ENCODE assay signal across 1 cellular context in the genomic region with DNA sequence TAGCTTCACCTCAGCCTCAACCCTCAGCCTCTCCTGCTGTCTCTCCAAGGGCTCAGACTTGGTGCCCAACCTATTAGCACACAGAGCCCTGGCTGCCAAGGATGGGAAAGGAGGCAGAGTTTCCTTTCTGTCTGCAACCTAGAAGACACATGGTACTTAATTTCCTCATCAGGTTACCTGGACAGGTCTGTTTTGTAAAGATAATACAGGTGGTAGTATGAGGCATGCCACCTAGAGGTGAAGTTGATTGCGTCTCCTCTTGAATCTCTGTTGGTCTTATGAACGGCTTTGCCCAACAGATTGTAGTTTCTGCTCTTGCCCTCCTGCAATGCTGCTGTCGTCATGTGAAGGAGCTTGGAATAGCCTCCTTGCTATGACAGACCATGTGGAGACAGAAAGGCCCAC.
A peak's percentile ranks its signal among the peaks of the same experiment; 100 is the strongest.
TF ChIP-seq lines count a peak whose summit lies in the region.

No MANE protein-coding gene starts in this region.

TF ChIP-seq in HepG2, 621 proteins besides CTCF, POLR2A, EP300 and RAD21 (continued from another document and continues in another):
- TF ChIP-seq, protein P1, sequence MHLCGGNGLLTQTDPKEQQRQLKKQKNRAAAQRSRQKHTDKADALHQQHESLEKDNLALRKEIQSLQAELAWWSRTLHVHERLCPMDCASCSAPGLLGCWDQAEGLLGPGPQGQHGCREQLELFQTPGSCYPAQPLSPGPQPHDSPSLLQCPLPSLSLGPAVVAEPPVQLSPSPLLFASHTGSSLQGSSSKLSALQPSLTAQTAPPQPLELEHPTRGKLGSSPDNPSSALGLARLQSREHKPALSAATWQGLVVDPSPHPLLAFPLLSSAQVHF (CRISPR knock-in tag; IDR thresholded peaks at IDR 0.05): no peak
- TF ChIP-seq POLR2AphosphoS2 (IDR thresholded peaks at IDR 0.05; ENCODE audit: low read depth, low read length) (no peak), MIER2 (CRISPR knock-in tag; IDR thresholded peaks at IDR 0.05) (no peak), ZNF605 (CRISPR knock-in tag; IDR thresholded peaks at IDR 0.05) (no peak), STAG1 (CRISPR knock-in tag; IDR thresholded peaks at IDR 0.05) (peak; percentile 79), ZNF850 (CRISPR knock-in tag; conservative IDR thresholded peaks at IDR 0.05) (no peak), ZNF510 (CRISPR knock-in tag; IDR thresholded peaks at IDR 0.05; ENCODE audit: low read depth) (no peak), ZNF558 (CRISPR knock-in tag; IDR thresholded peaks at IDR 0.05; ENCODE audit: borderline replicate concordance) (no peak), ZNF792 (CRISPR knock-in tag; IDR thresholded peaks at IDR 0.05) (peak; percentile 44; the same call in 1 of the 2 replicates), IRX3 (CRISPR knock-in tag; IDR thresholded peaks at IDR 0.05; ENCODE audit: borderline replicate concordance, low read depth) (no peak), RBM22 (optimal IDR thresholded peaks at IDR 0.05; ENCODE audit: low read length) (no peak), FOXJ3 (CRISPR knock-in tag; IDR thresholded peaks at IDR 0.05; ENCODE audit: borderline replicate concordance) (no peak), SATB2 (CRISPR knock-in tag; IDR thresholded peaks at IDR 0.05) (no peak), ZFP36L2 (CRISPR knock-in tag; IDR thresholded peaks at IDR 0.05) (no peak), CBX5 (CRISPR knock-in tag; IDR thresholded peaks at IDR 0.05; ENCODE audit: borderline replicate concordance) (0 out of 2 replicates have a peak, but pooled peaks have one; percentile 46), SYNCRIP (IDR thresholded peaks at IDR 0.05; ENCODE audit: insufficient read depth, low read depth, low read length) (no peak), KLF16 (CRISPR knock-in tag; IDR thresholded peaks at IDR 0.05) (no peak), CEBPG (CRISPR knock-in tag; IDR thresholded peaks at IDR 0.05) (0 out of 2 replicates have a peak, but pooled peaks have one; percentile 25), ISL2 (CRISPR knock-in tag; IDR thresholded peaks at IDR 0.05) (no peak), JUNB (CRISPR knock-in tag; IDR thresholded peaks at IDR 0.05; ENCODE audit: borderline replicate concordance) (no peak), JUND (CRISPR knock-in tag; IDR thresholded peaks at IDR 0.05) (no peak), ZNF674 (CRISPR knock-in tag; IDR thresholded peaks at IDR 0.05; ENCODE audit: low read depth) (no peak), ELF3 (CRISPR knock-in tag; IDR thresholded peaks at IDR 0.05) (0 out of 2 replicates have a peak, but pooled peaks have one; percentile 28), ZFP41 (CRISPR knock-in tag; IDR thresholded peaks at IDR 0.05; ENCODE audit: borderline replicate concordance) (no peak), MXD4 (CRISPR knock-in tag; IDR thresholded peaks at IDR 0.05) (no peak), ATF7 (IDR thresholded peaks at IDR 0.05) (no peak), ATF7 (CRISPR knock-in tag; IDR thresholded peaks at IDR 0.05) (no peak), ZKSCAN1 (IDR thresholded peaks at IDR 0.05; ENCODE audit: low read length) (no peak), SP4 (CRISPR knock-in tag; IDR thresholded peaks at IDR 0.05) (no peak), ZNF564 (CRISPR knock-in tag; IDR thresholded peaks at IDR 0.05) (no peak), NR3C1 (CRISPR knock-in tag; IDR thresholded peaks at IDR 0.05) (no peak), MIXL1 (CRISPR knock-in tag; IDR thresholded peaks at IDR 0.05) (peak; percentile 54; the same call in 1 of the 2 replicates), ZNF180 (CRISPR knock-in tag; IDR thresholded peaks at IDR 0.05; ENCODE audit: borderline replicate concordance, low read depth) (no peak), SP140L (CRISPR knock-in tag; IDR thresholded peaks at IDR 0.05; ENCODE audit: borderline replicate concordance) (no peak), TSC22D2 (CRISPR knock-in tag; IDR thresholded peaks at IDR 0.05; ENCODE audit: borderline replicate concordance) (no peak), ZNF644 (CRISPR knock-in tag; IDR thresholded peaks at IDR 0.05; ENCODE audit: low read depth) (peak; percentile 58; the same call in 1 of the 2 replicates), ZNF468 (CRISPR knock-in tag; IDR thresholded peaks at IDR 0.05) (no peak), HNF4A (CRISPR knock-in tag; IDR thresholded peaks at IDR 0.05) (no peak), HMG20A (CRISPR knock-in tag; IDR thresholded peaks at IDR 0.05; ENCODE audit: borderline replicate concordance) (no peak), PPARG (CRISPR knock-in tag; conservative IDR thresholded peaks at IDR 0.05) (no peak), SMAD1 (CRISPR knock-in tag; IDR thresholded peaks at IDR 0.05; ENCODE audit: borderline replicate concordance, low read depth) (no peak), ETV5 (CRISPR knock-in tag; IDR thresholded peaks at IDR 0.05; ENCODE audit: borderline replicate concordance) (no peak), YEATS2 (CRISPR knock-in tag; IDR thresholded peaks at IDR 0.05; ENCODE audit: borderline replicate concordance) (no peak), ZNF317 (CRISPR knock-in tag; IDR thresholded peaks at IDR 0.05) (no peak), NFYC (CRISPR knock-in tag; IDR thresholded peaks at IDR 0.05) (no peak)
- TF ChIP-seq, protein P2, sequence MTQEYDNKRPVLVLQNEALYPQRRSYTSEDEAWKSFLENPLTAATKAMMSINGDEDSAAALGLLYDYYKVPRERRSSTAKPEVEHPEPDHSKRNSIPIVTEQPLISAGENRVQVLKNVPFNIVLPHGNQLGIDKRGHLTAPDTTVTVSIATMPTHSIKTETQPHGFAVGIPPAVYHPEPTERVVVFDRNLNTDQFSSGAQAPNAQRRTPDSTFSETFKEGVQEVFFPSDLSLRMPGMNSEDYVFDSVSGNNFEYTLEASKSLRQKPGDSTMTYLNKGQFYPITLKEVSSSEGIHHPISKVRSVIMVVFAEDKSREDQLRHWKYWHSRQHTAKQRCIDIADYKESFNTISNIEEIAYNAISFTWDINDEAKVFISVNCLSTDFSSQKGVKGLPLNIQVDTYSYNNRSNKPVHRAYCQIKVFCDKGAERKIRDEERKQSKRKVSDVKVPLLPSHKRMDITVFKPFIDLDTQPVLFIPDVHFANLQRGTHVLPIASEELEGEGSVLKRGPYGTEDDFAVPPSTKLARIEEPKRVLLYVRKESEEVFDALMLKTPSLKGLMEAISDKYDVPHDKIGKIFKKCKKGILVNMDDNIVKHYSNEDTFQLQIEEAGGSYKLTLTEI (CRISPR knock-in tag; conservative IDR thresholded peaks at IDR 0.05): no peak
- TF ChIP-seq, protein P3, sequence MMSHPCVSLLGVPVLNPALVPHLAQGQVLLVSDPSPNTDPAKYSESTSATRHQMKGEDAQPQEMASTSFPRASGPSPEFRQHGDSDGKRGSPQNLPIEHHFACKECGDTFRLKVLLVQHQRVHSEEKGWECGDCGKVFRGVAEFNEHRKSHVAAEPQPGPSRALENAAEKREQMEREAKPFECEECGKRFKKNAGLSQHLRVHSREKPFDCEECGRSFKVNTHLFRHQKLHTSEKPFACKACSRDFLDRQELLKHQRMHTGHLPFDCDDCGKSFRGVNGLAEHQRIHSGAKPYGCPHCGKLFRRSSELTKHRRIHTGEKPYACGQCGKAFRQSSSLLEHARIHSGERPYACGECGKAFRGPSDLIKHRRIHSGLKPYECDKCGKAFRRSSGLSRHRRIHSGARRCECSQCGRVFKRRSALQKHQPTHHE (CRISPR knock-in tag; IDR thresholded peaks at IDR 0.05; ENCODE audit: borderline replicate concordance): no peak
- TF ChIP-seq, protein P4, sequence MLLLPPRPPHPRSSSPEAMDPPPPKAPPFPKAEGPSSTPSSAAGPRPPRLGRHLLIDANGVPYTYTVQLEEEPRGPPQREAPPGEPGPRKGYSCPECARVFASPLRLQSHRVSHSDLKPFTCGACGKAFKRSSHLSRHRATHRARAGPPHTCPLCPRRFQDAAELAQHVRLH (CRISPR knock-in tag; IDR thresholded peaks at IDR 0.05; ENCODE audit: borderline replicate concordance, low read depth): peak; percentile 54; the same call in 1 of the 2 replicates
- TF ChIP-seq, protein P5, sequence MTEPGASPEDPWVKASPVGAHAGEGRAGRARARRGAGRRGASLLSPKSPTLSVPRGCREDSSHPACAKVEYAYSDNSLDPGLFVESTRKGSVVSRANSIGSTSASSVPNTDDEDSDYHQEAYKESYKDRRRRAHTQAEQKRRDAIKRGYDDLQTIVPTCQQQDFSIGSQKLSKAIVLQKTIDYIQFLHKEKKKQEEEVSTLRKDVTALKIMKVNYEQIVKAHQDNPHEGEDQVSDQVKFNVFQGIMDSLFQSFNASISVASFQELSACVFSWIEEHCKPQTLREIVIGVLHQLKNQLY (CRISPR knock-in tag; IDR thresholded peaks at IDR 0.05): no peak
- TF ChIP-seq, protein P6, sequence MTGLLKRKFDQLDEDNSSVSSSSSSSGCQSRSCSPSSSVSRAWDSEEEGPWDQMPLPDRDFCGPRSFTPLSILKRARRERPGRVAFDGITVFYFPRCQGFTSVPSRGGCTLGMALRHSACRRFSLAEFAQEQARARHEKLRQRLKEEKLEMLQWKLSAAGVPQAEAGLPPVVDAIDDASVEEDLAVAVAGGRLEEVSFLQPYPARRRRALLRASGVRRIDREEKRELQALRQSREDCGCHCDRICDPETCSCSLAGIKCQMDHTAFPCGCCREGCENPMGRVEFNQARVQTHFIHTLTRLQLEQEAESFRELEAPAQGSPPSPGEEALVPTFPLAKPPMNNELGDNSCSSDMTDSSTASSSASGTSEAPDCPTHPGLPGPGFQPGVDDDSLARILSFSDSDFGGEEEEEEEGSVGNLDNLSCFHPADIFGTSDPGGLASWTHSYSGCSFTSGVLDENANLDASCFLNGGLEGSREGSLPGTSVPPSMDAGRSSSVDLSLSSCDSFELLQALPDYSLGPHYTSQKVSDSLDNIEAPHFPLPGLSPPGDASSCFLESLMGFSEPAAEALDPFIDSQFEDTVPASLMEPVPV (CRISPR knock-in tag; IDR thresholded peaks at IDR 0.05): no peak
- TF ChIP-seq, protein P7, sequence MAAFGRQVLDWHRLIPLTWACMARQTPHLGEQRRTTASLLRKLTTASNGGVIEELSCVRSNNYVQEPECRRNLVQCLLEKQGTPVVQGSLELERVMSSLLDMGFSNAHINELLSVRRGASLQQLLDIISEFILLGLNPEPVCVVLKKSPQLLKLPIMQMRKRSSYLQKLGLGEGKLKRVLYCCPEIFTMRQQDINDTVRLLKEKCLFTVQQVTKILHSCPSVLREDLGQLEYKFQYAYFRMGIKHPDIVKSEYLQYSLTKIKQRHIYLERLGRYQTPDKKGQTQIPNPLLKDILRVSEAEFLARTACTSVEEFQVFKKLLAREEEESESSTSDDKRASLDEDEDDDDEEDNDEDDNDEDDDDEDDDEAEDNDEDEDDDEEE (CRISPR knock-in tag; IDR thresholded peaks at IDR 0.05): no peak
- TF ChIP-seq, protein P8, sequence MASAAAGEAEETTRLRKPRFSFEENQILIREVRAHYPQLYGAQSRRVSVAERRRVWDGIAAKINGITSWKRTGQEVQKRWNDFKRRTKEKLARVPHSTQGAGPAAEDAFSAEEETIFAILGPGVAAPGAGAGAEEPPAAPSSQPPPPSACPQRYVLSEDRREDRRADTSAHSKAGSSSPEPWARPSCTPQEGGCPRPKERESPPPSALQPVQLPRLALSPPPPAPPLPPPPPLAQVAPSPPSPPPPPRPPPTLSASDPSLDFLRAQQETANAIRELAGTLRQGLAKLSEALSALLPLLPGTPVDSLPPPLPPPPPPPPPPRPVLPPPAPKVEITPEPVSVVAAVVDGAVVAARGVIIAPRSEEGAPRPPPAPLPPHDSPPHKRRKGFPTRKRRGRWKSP (CRISPR knock-in tag; IDR thresholded peaks at IDR 0.05): no peak
- TF ChIP-seq, protein P9, sequence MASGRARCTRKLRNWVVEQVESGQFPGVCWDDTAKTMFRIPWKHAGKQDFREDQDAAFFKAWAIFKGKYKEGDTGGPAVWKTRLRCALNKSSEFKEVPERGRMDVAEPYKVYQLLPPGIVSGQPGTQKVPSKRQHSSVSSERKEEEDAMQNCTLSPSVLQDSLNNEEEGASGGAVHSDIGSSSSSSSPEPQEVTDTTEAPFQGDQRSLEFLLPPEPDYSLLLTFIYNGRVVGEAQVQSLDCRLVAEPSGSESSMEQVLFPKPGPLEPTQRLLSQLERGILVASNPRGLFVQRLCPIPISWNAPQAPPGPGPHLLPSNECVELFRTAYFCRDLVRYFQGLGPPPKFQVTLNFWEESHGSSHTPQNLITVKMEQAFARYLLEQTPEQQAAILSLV (CRISPR knock-in tag; IDR thresholded peaks at IDR 0.05; ENCODE audit: borderline replicate concordance): no peak
- TF ChIP-seq, protein P10, sequence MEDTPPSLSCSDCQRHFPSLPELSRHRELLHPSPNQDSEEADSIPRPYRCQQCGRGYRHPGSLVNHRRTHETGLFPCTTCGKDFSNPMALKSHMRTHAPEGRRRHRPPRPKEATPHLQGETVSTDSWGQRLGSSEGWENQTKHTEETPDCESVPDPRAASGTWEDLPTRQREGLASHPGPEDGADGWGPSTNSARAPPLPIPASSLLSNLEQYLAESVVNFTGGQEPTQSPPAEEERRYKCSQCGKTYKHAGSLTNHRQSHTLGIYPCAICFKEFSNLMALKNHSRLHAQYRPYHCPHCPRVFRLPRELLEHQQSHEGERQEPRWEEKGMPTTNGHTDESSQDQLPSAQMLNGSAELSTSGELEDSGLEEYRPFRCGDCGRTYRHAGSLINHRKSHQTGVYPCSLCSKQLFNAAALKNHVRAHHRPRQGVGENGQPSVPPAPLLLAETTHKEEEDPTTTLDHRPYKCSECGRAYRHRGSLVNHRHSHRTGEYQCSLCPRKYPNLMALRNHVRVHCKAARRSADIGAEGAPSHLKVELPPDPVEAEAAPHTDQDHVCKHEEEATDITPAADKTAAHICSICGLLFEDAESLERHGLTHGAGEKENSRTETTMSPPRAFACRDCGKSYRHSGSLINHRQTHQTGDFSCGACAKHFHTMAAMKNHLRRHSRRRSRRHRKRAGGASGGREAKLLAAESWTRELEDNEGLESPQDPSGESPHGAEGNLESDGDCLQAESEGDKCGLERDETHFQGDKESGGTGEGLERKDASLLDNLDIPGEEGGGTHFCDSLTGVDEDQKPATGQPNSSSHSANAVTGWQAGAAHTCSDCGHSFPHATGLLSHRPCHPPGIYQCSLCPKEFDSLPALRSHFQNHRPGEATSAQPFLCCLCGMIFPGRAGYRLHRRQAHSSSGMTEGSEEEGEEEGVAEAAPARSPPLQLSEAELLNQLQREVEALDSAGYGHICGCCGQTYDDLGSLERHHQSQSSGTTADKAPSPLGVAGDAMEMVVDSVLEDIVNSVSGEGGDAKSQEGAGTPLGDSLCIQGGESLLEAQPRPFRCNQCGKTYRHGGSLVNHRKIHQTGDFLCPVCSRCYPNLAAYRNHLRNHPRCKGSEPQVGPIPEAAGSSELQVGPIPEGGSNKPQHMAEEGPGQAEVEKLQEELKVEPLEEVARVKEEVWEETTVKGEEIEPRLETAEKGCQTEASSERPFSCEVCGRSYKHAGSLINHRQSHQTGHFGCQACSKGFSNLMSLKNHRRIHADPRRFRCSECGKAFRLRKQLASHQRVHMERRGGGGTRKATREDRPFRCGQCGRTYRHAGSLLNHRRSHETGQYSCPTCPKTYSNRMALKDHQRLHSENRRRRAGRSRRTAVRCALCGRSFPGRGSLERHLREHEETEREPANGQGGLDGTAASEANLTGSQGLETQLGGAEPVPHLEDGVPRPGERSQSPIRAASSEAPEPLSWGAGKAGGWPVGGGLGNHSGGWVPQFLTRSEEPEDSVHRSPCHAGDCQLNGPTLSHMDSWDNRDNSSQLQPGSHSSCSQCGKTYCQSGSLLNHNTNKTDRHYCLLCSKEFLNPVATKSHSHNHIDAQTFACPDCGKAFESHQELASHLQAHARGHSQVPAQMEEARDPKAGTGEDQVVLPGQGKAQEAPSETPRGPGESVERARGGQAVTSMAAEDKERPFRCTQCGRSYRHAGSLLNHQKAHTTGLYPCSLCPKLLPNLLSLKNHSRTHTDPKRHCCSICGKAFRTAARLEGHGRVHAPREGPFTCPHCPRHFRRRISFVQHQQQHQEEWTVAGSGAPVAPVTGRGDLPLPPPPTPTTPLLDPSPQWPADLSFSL (CRISPR knock-in tag; IDR thresholded peaks at IDR 0.05): no peak
